Comparison of ENCODE assay signal across 2 cellular contexts in genomic region chr7:147636553-147636952, GRCh38.
TF ChIP-seq lines count a peak whose summit lies in the region.

No MANE protein-coding gene starts in this region.

TF ChIP-seq in IMR-90, 13 proteins besides CTCF, POLR2A, EP300 and RAD21 (continued from another document):
- TF ChIP-seq, protein P1, sequence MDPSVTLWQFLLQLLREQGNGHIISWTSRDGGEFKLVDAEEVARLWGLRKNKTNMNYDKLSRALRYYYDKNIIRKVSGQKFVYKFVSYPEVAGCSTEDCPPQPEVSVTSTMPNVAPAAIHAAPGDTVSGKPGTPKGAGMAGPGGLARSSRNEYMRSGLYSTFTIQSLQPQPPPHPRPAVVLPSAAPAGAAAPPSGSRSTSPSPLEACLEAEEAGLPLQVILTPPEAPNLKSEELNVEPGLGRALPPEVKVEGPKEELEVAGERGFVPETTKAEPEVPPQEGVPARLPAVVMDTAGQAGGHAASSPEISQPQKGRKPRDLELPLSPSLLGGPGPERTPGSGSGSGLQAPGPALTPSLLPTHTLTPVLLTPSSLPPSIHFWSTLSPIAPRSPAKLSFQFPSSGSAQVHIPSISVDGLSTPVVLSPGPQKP (IDR thresholded peaks at IDR 0.05; ENCODE audit: borderline replicate concordance, low read depth, low read length), result no peak
TF ChIP-seq in IMR-90: peak in this region for 1.

TF ChIP-seq in H1, 55 proteins besides CTCF, POLR2A, EP300 and RAD21 (continued from another document):
- no peak for TF ChIP-seq ATF2 (IDR thresholded peaks at IDR 0.05; ENCODE audit: low read length)
